In genomic region chr12:93667672-93668071, GRCh38 we compare ENCODE assay signal across 15 cellular contexts. TPM values are rescaled to one million over a fixed set of nuclear protein-coding genes. Genes with fewer than 3 reads are reported as not detected.
DNase-seq lines count a peak whose midpoint lies in the region; TF ChIP-seq lines count a peak whose summit lies in the region.
"Had no signal": no experiment of that assay in that cellular context is flagged by ENCODE, and none has a peak within 500 bp of the region (broad histone marks: within the 10 kb centered on the region; RNA-seq: fewer than 3 reads in every experiment).

No MANE protein-coding gene starts in this region.

- no peaks in the 10 kb centered on the region for H3K27me3 ChIP-seq in vagina

- peak; percentile 13 for DNase-seq in EH (ENCODE audit: low read depth)
- peak; percentile 77 for DNase-seq in choroid plexus epithelial cell (ENCODE audit: low read depth)
- peak; percentile 17 for DNase-seq in kidney tubule cell (ENCODE audit: low spot score)
- DNase-seq in vagina (ENCODE audit: extremely low spot score in 2 of 2) = no peak
- no peak for DNase-seq in cerebellum (ENCODE audit: low spot score)
- DNase-seq in MV-4-11 (lab: John Stamatoyannopoulos, UW) = no peak
- DNase-seq in NCI-H1436 (lab: John Stamatoyannopoulos, UW) = no peak
- DNase-seq: DMS79 treated with DMSO at 0.1 percent for 48 hours, Karpas-422, NCI-H1092 treated with DMSO at 0.1 percent for 48 hours, NCI-H2081, NCI-H748 treated with DMSO at 0.1 percent for 48 hours, OCI-M1, Right ventricle myocardium superior had no signal

- peak overlapping the region; percentile 18 for H3K27ac ChIP-seq in vagina

- intact Hi-C loops in vagina (cut with DNase I) = no loop called here

- H3K4me1 ChIP-seq in vagina = peaks cover 4% of the 10 kb centered on the region

- TF ChIP-seq POLR2A in vagina (IDR thresholded peaks at IDR 0.05) = no peak

- H3K36me3 ChIP-seq in vagina = no peaks in the 10 kb centered on the region
- H3K36me3 ChIP-seq: HAP-1 had no signal

- no peaks in the 10 kb centered on the region for H3K9me3 ChIP-seq in vagina

- H3K4me3 ChIP-seq in choroid plexus epithelial cell (ENCODE audit: low read depth, low read length) = no peak overlapping the region
- no peak overlapping the region for H3K4me3 ChIP-seq in vagina
- H3K4me3 ChIP-seq: HAP-1 had no signal

- TF ChIP-seq CTCF in choroid plexus epithelial cell (conservative IDR thresholded peaks at IDR 0.05; ENCODE audit: low read depth, low read length) (no peak), vagina (IDR thresholded peaks at IDR 0.05) (no peak)

RNA-seq across cellular contexts. Expression of gene CRADD, which starts 9.5 kb away (rescaled TPM):
- total RNA-seq in vagina (40.8 TPM), cerebellum (18.9 TPM)

Comparison
In these comparisons a context has a peak if more than half of its experiments do, and no peak if none do; other contexts are left out.
1. DNase-seq: peak in EH (single experiment), choroid plexus epithelial cell (single experiment) and kidney tubule cell (single experiment); none in vagina (0 of 2), cerebellum (single experiment), MV-4-11 (single experiment) and NCI-H1436 (single experiment).